Comparison of ENCODE assay signal across 9 cellular contexts in the genomic region with DNA sequence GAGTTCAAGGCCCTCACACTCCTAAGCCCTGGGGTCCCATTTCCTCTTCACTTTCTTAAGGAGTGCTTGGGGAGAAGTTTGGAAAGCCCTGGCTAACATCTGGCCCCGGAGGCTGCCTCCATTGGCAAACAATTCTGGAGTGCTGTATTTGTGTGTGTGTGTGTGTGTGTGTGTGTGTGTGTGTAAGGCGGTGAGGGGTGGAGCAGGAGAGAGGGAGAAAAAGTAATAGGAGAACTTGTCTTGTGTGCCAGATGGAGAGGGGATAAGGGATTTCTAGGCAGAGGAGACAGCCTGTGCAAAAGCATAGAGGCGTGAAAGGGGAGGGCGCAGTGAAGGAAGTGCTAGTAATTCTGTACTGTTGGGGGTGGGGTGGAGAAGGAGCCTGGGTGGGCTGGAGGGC. TPM values are rescaled to one million over a fixed set of nuclear protein-coding genes. Genes with fewer than 3 reads are reported as not detected.
DNase-seq lines count a peak whose midpoint lies in the region; ATAC-seq, FAIRE-seq and TF ChIP-seq lines count a peak whose summit lies in the region.
"Had no signal": no experiment of that assay in that cellular context is flagged by ENCODE, and none has a peak within 500 bp of the region (broad histone marks: within the 10 kb centered on the region; RNA-seq: fewer than 3 reads in every experiment).

No MANE protein-coding gene starts in this region.

- no peak for FAIRE-seq in astrocyte (lab: Jason Lieb, UNC)
- FAIRE-seq: pancreas had no signal

- DNase-seq in D341Med (ENCODE audit: low spot score), result peak; percentile 77
- DNase-seq in NCI-H187 (lab: John Stamatoyannopoulos, UW), result peak; percentile 26 to 54
- peak; percentile 68 for DNase-seq in astrocyte (ENCODE audit: low read depth)
- no peak for DNase-seq in memory B cell (ENCODE audit: low spot score in 2 of 2)
- no peak for DNase-seq in stimulated activated CD4-positive, alpha-beta T cell treated with anti-CD3 and anti-CD28 coated beads, Interleukin-1b, Interleukin-23, amount 100 ng/mL, for 48 hours
- DNase-seq in foreskin melanocyte, result no peak

- no peak for TF ChIP-seq CTCF in astrocyte (IDR thresholded peaks at IDR 0.05; ENCODE audit: insufficient read depth, low read depth, low read length)

- no peak for ATAC-seq in memory B cell (ENCODE audit: low read depth)
- ATAC-seq in HG02678 (IDR thresholded peaks at IDR 0.05; ENCODE audit: unreplicated experiment), result no peak
- no peak for ATAC-seq in HG03439 (IDR thresholded peaks at IDR 0.05; ENCODE audit: unreplicated experiment)

- peaks cover 8% of the 10 kb centered on the region for H3K36me3 Mint-ChIP-seq in astrocyte (ENCODE audit: low read depth, unreplicated experiment)
- no peaks in the 10 kb centered on the region for H3K36me3 Mint-ChIP-seq in memory B cell

- H3K79me2 ChIP-seq in astrocyte (ENCODE audit: insufficient read depth, low read length), result peaks cover 26% of the 10 kb centered on the region

- H3K4me1 Mint-ChIP-seq in astrocyte (ENCODE audit: low read depth, unreplicated experiment), result peaks cover 10% of the 10 kb centered on the region
- peaks cover 26% of the 10 kb centered on the region for H3K4me1 Mint-ChIP-seq in memory B cell

- H3K4me3 ChIP-seq in astrocyte (ENCODE audit: insufficient read depth, low read depth, low read length), result peak overlapping the region; percentile 76

- peak overlapping the region; percentile 72 for H2AFZ ChIP-seq in astrocyte (ENCODE audit: low read depth, low read length)

- H3K27ac Mint-ChIP-seq in astrocyte (ENCODE audit: unreplicated experiment), result peak overlapping the region; percentile 55
- H3K27ac Mint-ChIP-seq in memory B cell, result no peak overlapping the region

- H3K4me2 ChIP-seq in astrocyte (ENCODE audit: low read length), result peak overlapping the region; percentile 100

- H3K27me3 ChIP-seq in astrocyte (ENCODE audit: insufficient read depth, low read length), result no peaks in the 10 kb centered on the region
- H3K27me3 ChIP-seq: pancreas had no signal

- no peak overlapping the region for H3K9ac ChIP-seq in astrocyte (ENCODE audit: low read length)

- H3K4me3 Mint-ChIP-seq in astrocyte (ENCODE audit: unreplicated experiment), result peak overlapping the region; percentile 83
- H3K4me3 Mint-ChIP-seq in memory B cell, result peak overlapping the region; percentile 50

- peaks cover 3% of the 10 kb centered on the region for H3K36me3 ChIP-seq in astrocyte (ENCODE audit: insufficient read depth, low read length)
- H3K36me3 ChIP-seq: pancreas had no signal

- H3K27ac ChIP-seq in astrocyte (ENCODE audit: low read depth, low read length), result no peak overlapping the region
- H3K27ac ChIP-seq: pancreas had no signal

- peaks cover 5% of the 10 kb centered on the region for H3K9me3 Mint-ChIP-seq in astrocyte (ENCODE audit: unreplicated experiment)
- H3K9me3 Mint-ChIP-seq in memory B cell, result no peaks in the 10 kb centered on the region

- peaks cover 21% of the 10 kb centered on the region for H3K4me1 ChIP-seq in astrocyte (ENCODE audit: insufficient read depth, low read length)
- H3K4me1 ChIP-seq: pancreas had no signal

- H3K27me3 Mint-ChIP-seq in astrocyte (ENCODE audit: low read depth, unreplicated experiment) (peaks cover 7% of the 10 kb centered on the region), memory B cell (peaks cover 12% of the 10 kb centered on the region)

- peaks cover 34% of the 10 kb centered on the region for H4K20me1 ChIP-seq in astrocyte (ENCODE audit: insufficient read depth, low read length)

- H3K9me3 ChIP-seq in astrocyte (ENCODE audit: insufficient read depth, low read depth, low read length), result no peaks in the 10 kb centered on the region
- H3K9me3 ChIP-seq: pancreas had no signal

RNA-seq across cellular contexts. Expression of a gene that starts 0.6 kb away (rescaled TPM):
- 10.8 and 11.5 TPM in 2 replicates for total RNA-seq in astrocyte

Comparison
In these comparisons a context has a peak if more than half of its experiments do, and no peak if none do; other contexts are left out.
1. DNase-seq: peak in D341Med (single experiment), NCI-H187 (2 of 2) and astrocyte (single experiment); none in memory B cell (0 of 2), stimulated activated CD4-positive, alpha-beta T cell treated with anti-CD3 and anti-CD28 coated beads, Interleukin-1b, Interleukin-23, amount 100 ng/mL, for 48 hours (single experiment) and foreskin melanocyte (single experiment).